ENCODE assay signal across 8 cellular contexts in genomic region chr9:133122935-133123611, GRCh38. TPM values are rescaled to one million over a fixed set of nuclear protein-coding genes. Genes with fewer than 3 reads are reported as not detected.
DNase-seq lines count a peak whose midpoint lies in the region; ATAC-seq and TF ChIP-seq lines count a peak whose summit lies in the region.

No MANE protein-coding gene starts in this region.

- ATAC-seq in omental fat pad (ENCODE audit: low FRiP score) (peak; percentile 27), HG02852 (IDR thresholded peaks at IDR 0.05; ENCODE audit: unreplicated experiment) (no peak), GM18858 (IDR thresholded peaks at IDR 0.05; ENCODE audit: unreplicated experiment) (no peak)

- no peaks in the 10 kb centered on the region for H3K27me3 ChIP-seq in Peyer's patch
- no peaks in the 10 kb centered on the region for H3K27me3 ChIP-seq in esophagus (ENCODE audit: control insufficient read depth in 1 of 2, insufficient read depth in 2 of 2, low read length in 2 of 2)

- H3K4me3 ChIP-seq in Peyer's patch (no peak overlapping the region), esophagus (ENCODE audit: low read depth in 1 of 2, low read length in 2 of 2) (no peak overlapping the region)

- peaks cover 80% of the 10 kb centered on the region for H3K4me1 Mint-ChIP-seq in CD14-positive monocyte

- H3K4me1 ChIP-seq in Peyer's patch: peaks cover 16 to 73% (median 33%) of the 10 kb centered on the region in 4 donors
- peaks cover 12 to 44% of the 10 kb centered on the region in 2 donors for H3K4me1 ChIP-seq in esophagus (ENCODE audit: control insufficient read depth in 2 of 2, insufficient read depth in 2 of 2, low read length in 1 of 2)

- TF ChIP-seq CTCF in CD14-positive monocyte (IDR thresholded peaks at IDR 0.05): no peak
- no peak for TF ChIP-seq CTCF in Peyer's patch (IDR thresholded peaks at IDR 0.05)
- no peak for TF ChIP-seq CTCF in omental fat pad (IDR thresholded peaks at IDR 0.05)

- H3K27me3 Mint-ChIP-seq in CD14-positive monocyte (ENCODE audit: low read depth in 3 of 3): peaks cover 5 to 10% (median 8%) of the 10 kb centered on the region in 3 donors

- intact Hi-C loops in CD14-positive monocyte (cut with micrococcal nuclease): no loop called here

- H3K27ac Mint-ChIP-seq in CD14-positive monocyte: peak overlapping the region; percentile 99 to 100 (median 100)

- peak in 1 of 2 donors; percentile 66 for TF ChIP-seq POLR2A in Peyer's patch (IDR thresholded peaks at IDR 0.05)

- H3K4me3 Mint-ChIP-seq in CD14-positive monocyte: no peak overlapping the region

- H3K36me3 ChIP-seq in Peyer's patch (no peaks in the 10 kb centered on the region), esophagus (ENCODE audit: control insufficient read depth in 2 of 2, insufficient read depth in 2 of 2, low read length in 1 of 2) (no peaks in the 10 kb centered on the region)

- peak overlapping the region; percentile 87 to 92 (median 90) for H3K27ac ChIP-seq in Peyer's patch
- H3K27ac ChIP-seq in esophagus (ENCODE audit: low read depth in 2 of 2, low read length in 1 of 2): peak overlapping the region; percentile 32 to 75

- WGBS in esophagus, 2 donors: 47 to 54% methylated on average over 19 of the region's 19 CpGs

- H3K9me3 ChIP-seq in Peyer's patch (no peaks in the 10 kb centered on the region), esophagus (ENCODE audit: control insufficient read depth in 2 of 2, insufficient read depth in 1 of 2, low read depth in 1 of 2, low read length in 1 of 2) (no peaks in the 10 kb centered on the region)

- DNase-seq in CD14-positive monocyte (ENCODE audit: low spot score) (no peak), Peyer's patch (peak in 2 of 3 donors; percentile 72 to 73), omental fat pad (ENCODE audit: low spot score) (peak; percentile 77), NCI-H2107 (lab: John Stamatoyannopoulos, UW) (no peak), NCI-H1048 (lab: John Stamatoyannopoulos, UW) (no peak)

- H3K9me3 Mint-ChIP-seq in CD14-positive monocyte: peaks cover 0 to 2% (median 0%) of the 10 kb centered on the region in 7 donors

- peaks cover 7 to 17% of the 10 kb centered on the region in 2 donors for H3K36me3 Mint-ChIP-seq in CD14-positive monocyte

RNA-seq across cellular contexts. Expression of gene RALGDS, which starts 2.0 kb away (rescaled TPM):
- 1 to 10 TPM; 3.5 to 4.2 TPM for polyA plus RNA-seq in CD14-positive monocyte
- total RNA-seq in Peyer's patch: 100 to 1,000 TPM in 2 of 4 donors, 10 to 100 TPM in 2; 53.1 to 237 (median 139) TPM
- 10 to 100 TPM; 47.8 to 67.9 TPM for polyA plus RNA-seq in esophagus
- total RNA-seq in omental fat pad: 100 to 1,000 TPM in 1 of 4 donors, 10 to 100 TPM in 3; 33.9 to 177 (median 68.9) TPM

RNA-seq across cellular contexts. Expression of gene GBGT1, which starts 40.6 kb away (rescaled TPM):
- polyA plus RNA-seq in CD14-positive monocyte (1 to 10 TPM; 7.1 to 8.0 TPM), esophagus (1 to 10 TPM; 2.1 to 3.7 TPM)
- total RNA-seq in Peyer's patch (10 to 100 TPM in 3 of 4 donors, 1 to 10 TPM in 1; 7.0 to 49.5 (median 14.1) TPM), omental fat pad (10 to 100 TPM; 23.4 to 29.1 (median 26.9) TPM)

Comparison
In these comparisons a context has a peak if more than half of its experiments do, and no peak if none do; other contexts are left out.
1. DNase-seq: peak in Peyer's patch (2 of 3) and omental fat pad (single experiment); none in CD14-positive monocyte (single experiment), NCI-H2107 (single experiment) and NCI-H1048 (single experiment).